23 cellular contexts compared by ENCODE assay signal in the genomic region with DNA sequence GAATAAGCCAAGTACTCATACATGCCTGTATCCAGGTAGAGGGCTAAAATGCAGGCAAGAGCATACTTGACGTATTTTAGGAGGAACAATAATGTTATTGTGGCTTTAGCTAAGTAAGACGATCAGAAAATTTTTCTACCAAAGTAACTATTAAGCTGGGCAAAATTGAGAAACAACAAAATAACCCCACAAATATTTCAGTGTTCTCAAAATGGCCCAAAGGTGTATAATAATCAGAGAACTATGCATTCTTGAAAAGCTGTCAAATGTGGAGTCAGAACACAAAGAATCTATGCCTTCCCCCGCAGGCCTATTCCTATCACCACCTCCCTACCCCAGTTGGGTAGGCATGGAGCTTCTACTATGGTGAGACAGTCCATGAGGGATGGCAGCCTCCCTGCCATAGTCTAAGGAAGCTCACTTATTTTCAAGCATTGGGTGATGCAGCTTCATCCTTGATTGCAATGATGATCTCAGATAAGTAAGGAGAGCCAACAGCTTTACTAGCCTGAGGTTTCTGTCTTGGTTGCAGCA.
"Had no signal": no experiment of that assay in that cellular context is flagged by ENCODE, and none has a peak within 500 bp of the region (broad histone marks: within the 10 kb centered on the region; RNA-seq: fewer than 3 reads in every experiment).

No MANE protein-coding gene starts in this region.

- H3K9me3 ChIP-seq: SJCRH30 had no signal

- H3K27ac ChIP-seq: HL-60, KMS-11, RWPE1, SJCRH30 had no signal

- ATAC-seq: K562, Panc1, PC-3 had no signal

- H3K36me3 ChIP-seq: SJCRH30 had no signal

- H3K4me3 ChIP-seq: K562, SJCRH30 had no signal

- H3K4me1 ChIP-seq: SJCRH30 had no signal

- FAIRE-seq: HTR-8/SVneo, K562 had no signal

- H3K4me2 ChIP-seq: KMS-11 had no signal

- H3K9ac ChIP-seq: KMS-11 had no signal

- H3K27me3 ChIP-seq: SJCRH30 had no signal

- DNase-seq: Kasumi-1, MV-4-11, NCI-H1048, NCI-H1105, NCI-H1417, NCI-H1436 treated with DMSO at 0.1 percent for 48 hours, NCI-H1694, NCI-H1930, NCI-H2081, NCI-H2107, NCI-H2227 treated with DMSO at 0.1 percent for 48 hours, NCI-H524, NCI-H69, NCI-H774, PC-3, SHP77 treated with DMSO at 0.1 percent for 48 hours, SJCRH30 had no signal
